13 cellular contexts compared by ENCODE assay signal in genomic region chr6:96795481-96795880, GRCh38. TPM values are rescaled to one million over a fixed set of nuclear protein-coding genes. Genes with fewer than 3 reads are reported as not detected.
DNase-seq lines count a peak whose midpoint lies in the region; ATAC-seq and TF ChIP-seq lines count a peak whose summit lies in the region.
"Had no signal": no experiment of that assay in that cellular context is flagged by ENCODE, and none has a peak within 500 bp of the region (broad histone marks: within the 10 kb centered on the region; RNA-seq: fewer than 3 reads in every experiment).

No MANE protein-coding gene starts in this region.

- H3K9me3 ChIP-seq in gastrocnemius medialis: no peaks in the 10 kb centered on the region
- H3K9me3 ChIP-seq: ascending aorta had no signal

- peaks cover 2% of the 10 kb centered on the region; the same call in 1 of the 2 replicates for H3K79me2 ChIP-seq in GM23338 (replicated peaks; ENCODE audit: insufficient read depth)

- H3K4me2 ChIP-seq in GM23338: no peak overlapping the region

- ATAC-seq in GM18870 (IDR thresholded peaks at IDR 0.05; ENCODE audit: unreplicated experiment): peak; percentile 99
- ATAC-seq in GM23338: no peak
- ATAC-seq in HG03354 (IDR thresholded peaks at IDR 0.05; ENCODE audit: poor library complexity, severe bottlenecking, unreplicated experiment): peak; percentile 96
- ATAC-seq in memory B cell (ENCODE audit: low read depth): peak; percentile 97
- no peak for ATAC-seq in gastrocnemius medialis
- ATAC-seq: sciatic nerve had no signal

- no peaks in the 10 kb centered on the region for H3F3A ChIP-seq in GM23338 (replicated peaks; ENCODE audit: low read depth)

- H3K4me3 ChIP-seq in GM23338: no peak overlapping the region
- H3K4me3 ChIP-seq in gastrocnemius medialis: no peak overlapping the region
- H3K4me3 ChIP-seq: ascending aorta had no signal

- H3K27ac ChIP-seq in GM23338 (ENCODE audit: low read depth) (no peak overlapping the region), gastrocnemius medialis (no peak overlapping the region)
- H3K27ac ChIP-seq: ascending aorta had no signal

- no peaks in the 10 kb centered on the region for H3K9me2 ChIP-seq in GM23338 (ENCODE audit: insufficient read depth)

- no peak overlapping the region for H3K4me3 Mint-ChIP-seq in GM23338
- H3K4me3 Mint-ChIP-seq in memory B cell: peak overlapping the region; percentile 61
- H3K4me3 Mint-ChIP-seq in Calu3 (ENCODE audit: low read depth, unreplicated experiment): no peak overlapping the region

- BruUV-seq in Calu3 (replicated peaks; lab: Mats Ljungman, UMichigan): no TSS peak

- DNase-seq in GM23338 (ENCODE audit: low spot score) (no peak), memory B cell (ENCODE audit: low spot score in 2 of 2) (peak in 1 of 2 donors; percentile 6), gastrocnemius medialis (no peak), Kasumi-1 (lab: John Stamatoyannopoulos, UW) (no peak), Calu3 (no peak), NCI-H82 treated with DMSO at 0.1 percent for 48 hours (lab: John Stamatoyannopoulos, UW; ENCODE audit: unreplicated experiment) (no peak)
- DNase-seq: hippocampal formation, mesendoderm, NCI-H1694 had no signal

- H3K27me3 Mint-ChIP-seq in GM23338 (ENCODE audit: insufficient read depth, low read depth, poor library complexity) (no peaks in the 10 kb centered on the region), memory B cell (no peaks in the 10 kb centered on the region), Calu3 (ENCODE audit: unreplicated experiment) (no peaks in the 10 kb centered on the region)

- peaks cover 25% of the 10 kb centered on the region; the same call in 2 of the 3 replicates for H3K36me3 Mint-ChIP-seq in GM23338 (ENCODE audit: low read depth)
- no peaks in the 10 kb centered on the region for H3K36me3 Mint-ChIP-seq in memory B cell
- H3K36me3 Mint-ChIP-seq in Calu3 (ENCODE audit: insufficient read depth, unreplicated experiment): no peaks in the 10 kb centered on the region

- TF ChIP-seq CTCF in GM23338 (conservative IDR thresholded peaks at IDR 0.05; ENCODE audit: low read depth in 2 of 2) (no peak), gastrocnemius medialis (IDR thresholded peaks at IDR 0.05 in 4 of 5, conservative IDR thresholded peaks at IDR 0.05 in 1 of 5) (no peak), Calu3 (IDR thresholded peaks at IDR 0.05; ENCODE audit: unreplicated experiment) (no peak)

- intact Hi-C loops in gastrocnemius medialis (cut with DNase I; ENCODE audit: low total_unique reads) (no loop called here), Calu3 (cut with micrococcal nuclease; ENCODE audit: unreplicated experiment) (no loop called here)

- H3K36me3 ChIP-seq in GM23338 (ENCODE audit: insufficient read depth) (peaks cover 5% of the 10 kb centered on the region; the same call in 1 of the 2 replicates), gastrocnemius medialis (no peaks in the 10 kb centered on the region)

- in situ Hi-C loops in gastrocnemius medialis (cut with MboI; ENCODE audit: low sequenced_read_pairs in 4 of 4): no loop called here

- no peak for TF ChIP-seq POLR2A in gastrocnemius medialis (IDR thresholded peaks at IDR 0.05)

- no peaks in the 10 kb centered on the region for H3K4me1 ChIP-seq in GM23338 (ENCODE audit: insufficient read depth)
- H3K4me1 ChIP-seq in gastrocnemius medialis: no peaks in the 10 kb centered on the region
- H3K4me1 ChIP-seq: ascending aorta had no signal

- H3K9me3 Mint-ChIP-seq in GM23338 (no peaks in the 10 kb centered on the region), memory B cell (no peaks in the 10 kb centered on the region), Calu3 (ENCODE audit: low read depth, unreplicated experiment) (no peaks in the 10 kb centered on the region)

- no peaks in the 10 kb centered on the region for H3K4me1 Mint-ChIP-seq in GM23338
- H3K4me1 Mint-ChIP-seq in memory B cell: peaks cover 7% of the 10 kb centered on the region
- no peaks in the 10 kb centered on the region for H3K4me1 Mint-ChIP-seq in Calu3 (ENCODE audit: low read depth, unreplicated experiment)

- CTCF ChIA-PET in Calu3 (lab: Charles Lee): no interaction called here

- no peaks in the 10 kb centered on the region for H3K27me3 ChIP-seq in GM23338 (ENCODE audit: insufficient read depth)
- no peaks in the 10 kb centered on the region for H3K27me3 ChIP-seq in gastrocnemius medialis
- H3K27me3 ChIP-seq: ascending aorta had no signal

- peak overlapping the region; percentile 29 for H3K27ac Mint-ChIP-seq in GM23338
- H3K27ac Mint-ChIP-seq in memory B cell: peak overlapping the region; percentile 70
- no peak overlapping the region for H3K27ac Mint-ChIP-seq in Calu3 (ENCODE audit: unreplicated experiment)

- no peaks in the 10 kb centered on the region; the same call in none of the 2 replicates for H4K20me1 ChIP-seq in GM23338 (replicated peaks; ENCODE audit: insufficient read depth)

- no peak overlapping the region for H2AFZ ChIP-seq in GM23338

TF ChIP-seq in GM23338, 12 proteins besides CTCF, POLR2A, EP300 and RAD21 (continues in another document):
- no peak for TF ChIP-seq REST (IDR thresholded peaks at IDR 0.05; ENCODE audit: unreplicated experiment)
- TF ChIP-seq JUNB (IDR thresholded peaks at IDR 0.05; ENCODE audit: unreplicated experiment): no peak
- TF ChIP-seq ETS1 (IDR thresholded peaks at IDR 0.05): no peak

RNA-seq across cellular contexts. Expression of gene GPR63, which starts 41.8 kb away (rescaled TPM):
- total RNA-seq in GM23338 (2014; rRNA removed; shearing (Covaris generic)): 19.3 and 19.6 TPM in 2 replicates
- 5.4 and 5.5 TPM in 2 replicates for polyA plus RNA-seq in GM23338 (2016; fragmentation: Nextera tagmentation; extraction: Ambion mirVana)
- total RNA-seq in gastrocnemius medialis (under 1 TPM in 3 of 4 donors, not detected in 1; 0.07 to 0.16 (median 0.10) TPM), Calu3 (2022) (1.3 and 2.7 TPM in 2 replicates)

Comparison
In these comparisons a context has a peak if more than half of its experiments do, and no peak if none do; other contexts are left out.
1. ATAC-seq: peak in GM18870 (single experiment), HG03354 (single experiment) and memory B cell (single experiment); none in GM23338 (single experiment) and gastrocnemius medialis (0 of 2).